In the genomic region with DNA sequence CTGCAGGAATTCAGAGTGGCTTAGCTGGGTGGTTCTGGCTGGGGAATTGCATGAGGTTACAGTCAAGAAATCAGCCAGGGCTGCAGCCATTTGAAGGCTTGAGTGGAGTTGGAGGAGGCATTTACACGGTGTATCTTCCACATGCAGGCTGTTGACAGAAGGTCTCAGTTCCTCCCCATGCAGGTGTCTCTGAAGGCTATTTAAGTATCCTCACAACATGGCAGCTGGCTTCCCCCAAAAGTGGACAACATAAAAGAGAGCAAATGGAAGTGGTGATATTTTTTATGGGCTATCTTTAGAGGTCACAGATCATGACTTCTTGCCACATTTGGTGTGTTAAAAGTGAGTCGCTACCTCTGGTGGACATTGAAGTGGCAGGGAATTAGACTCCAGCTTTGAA, we compare ENCODE assay signal across 31 cellular contexts.
"Had no signal": no experiment of that assay in that cellular context is flagged by ENCODE, and none has a peak within 500 bp of the region (broad histone marks: within the 10 kb centered on the region; RNA-seq: fewer than 3 reads in every experiment).

No MANE protein-coding gene starts in this region.

- H3K27ac ChIP-seq: ascending aorta, breast epithelium, cardiac muscle cell, colonic mucosa, epithelial cell of prostate, esophagus squamous epithelium, gastroesophageal sphincter, heart right ventricle, hepatocyte, VCaP had no signal

- H3K4me3 Mint-ChIP-seq: activated CD4-positive, alpha-beta memory T cell treated with anti-CD3 and anti-CD28 coated beads, Interleukin-2, amount 10 ng/mL, durations not matched to agents 7 days and 5 days; activated CD4-positive, alpha-beta T cell treated with anti-CD3 and anti-CD28 coated beads, Interleukin-2, amount 10 ng/mL, durations not matched to agents 7 days and 5 days; activated naive CD4-positive, alpha-beta T cell treated with anti-CD3 and anti-CD28 coated beads, Interleukin-2, amount 50 U/mL, for 24 hours; activated naive CD8-positive, alpha-beta T cell treated with anti-CD3 and anti-CD28 coated beads for 36 hours; activated T-cell treated with anti-CD3 and anti-CD28 coated beads, Interleukin-2, amount 50 U/mL, for 4 hours; activated T-helper 17 cell treated with anti-CD3 and anti-CD28 coated beads, Interleukin-2, amount 50 U/mL, for 72 hours; brain; WTC11 had no signal

- H3K4me3 ChIP-seq: ascending aorta, breast epithelium, cardiac muscle cell, colonic mucosa, esophagus squamous epithelium, gastroesophageal sphincter, heart right ventricle, hepatocyte had no signal

- ATAC-seq: activated T-cell treated with anti-CD3 and anti-CD28 coated beads, Interleukin-2, amount 50 U/mL, for 4 hours; activated T-helper 17 cell treated with anti-CD3 and anti-CD28 coated beads, Interleukin-2, amount 50 U/mL, for 72 hours; gastroesophageal sphincter; heart right ventricle; WTC11 had no signal

- H3K4me1 Mint-ChIP-seq: activated CD4-positive, alpha-beta memory T cell treated with anti-CD3 and anti-CD28 coated beads, Interleukin-2, amount 10 ng/mL, durations not matched to agents 7 days and 5 days; activated CD4-positive, alpha-beta T cell treated with anti-CD3 and anti-CD28 coated beads, Interleukin-2, amount 10 ng/mL, durations not matched to agents 7 days and 5 days; activated naive CD4-positive, alpha-beta T cell treated with anti-CD3 and anti-CD28 coated beads, Interleukin-2, amount 50 U/mL, for 24 hours; activated naive CD8-positive, alpha-beta T cell treated with anti-CD3 and anti-CD28 coated beads for 36 hours; activated T-helper 17 cell treated with anti-CD3 and anti-CD28 coated beads, Interleukin-2, amount 50 U/mL, for 72 hours had no signal

- H3K36me3 ChIP-seq: ascending aorta, breast epithelium, cardiac muscle cell, colonic mucosa, esophagus squamous epithelium, gastroesophageal sphincter, heart right ventricle had no signal

- H3K4me2 ChIP-seq: hepatocyte had no signal

- H2AFZ ChIP-seq: hepatocyte had no signal

- H3K27ac Mint-ChIP-seq: activated CD4-positive, alpha-beta memory T cell treated with anti-CD3 and anti-CD28 coated beads, Interleukin-2, amount 10 ng/mL, durations not matched to agents 7 days and 5 days; activated CD4-positive, alpha-beta T cell treated with anti-CD3 and anti-CD28 coated beads, Interleukin-2, amount 10 ng/mL, durations not matched to agents 7 days and 5 days; activated naive CD4-positive, alpha-beta T cell treated with anti-CD3 and anti-CD28 coated beads, Interleukin-2, amount 50 U/mL, for 24 hours; activated naive CD8-positive, alpha-beta T cell treated with anti-CD3 and anti-CD28 coated beads for 36 hours; activated T-helper 17 cell treated with anti-CD3 and anti-CD28 coated beads, Interleukin-2, amount 50 U/mL, for 72 hours; brain; WTC11 had no signal

- H3K9me3 Mint-ChIP-seq: activated CD4-positive, alpha-beta memory T cell treated with anti-CD3 and anti-CD28 coated beads, Interleukin-2, amount 10 ng/mL, durations not matched to agents 7 days and 5 days; activated CD4-positive, alpha-beta T cell treated with anti-CD3 and anti-CD28 coated beads, Interleukin-2, amount 10 ng/mL, durations not matched to agents 7 days and 5 days; activated naive CD4-positive, alpha-beta T cell treated with anti-CD3 and anti-CD28 coated beads, Interleukin-2, amount 50 U/mL, for 24 hours; activated naive CD8-positive, alpha-beta T cell treated with anti-CD3 and anti-CD28 coated beads for 36 hours; activated T-cell treated with anti-CD3 and anti-CD28 coated beads, Interleukin-2, amount 50 U/mL, for 4 hours; activated T-helper 17 cell treated with anti-CD3 and anti-CD28 coated beads, Interleukin-2, amount 50 U/mL, for 72 hours; brain; WTC11 had no signal

- H3K9me3 ChIP-seq: ascending aorta, breast epithelium, colonic mucosa, esophagus squamous epithelium, gastroesophageal sphincter, heart right ventricle had no signal

- H3K79me2 ChIP-seq: hepatocyte had no signal

- H3K36me3 Mint-ChIP-seq: activated naive CD4-positive, alpha-beta T cell treated with anti-CD3 and anti-CD28 coated beads, Interleukin-2, amount 50 U/mL, for 24 hours; activated naive CD8-positive, alpha-beta T cell treated with anti-CD3 and anti-CD28 coated beads for 36 hours; brain; WTC11 had no signal

- DNase-seq: activated CD4-positive, alpha-beta memory T cell treated with anti-CD3 and anti-CD28 coated beads, Interleukin-2, amount 10 ng/mL, durations not matched to agents 7 days and 5 days; activated CD4-positive, alpha-beta T cell treated with anti-CD3 and anti-CD28 coated beads for 1 hour; activated CD4-positive, alpha-beta T cell treated with anti-CD3 and anti-CD28 coated beads for 4 hours; activated CD4-positive, alpha-beta T cell treated with anti-CD3 and anti-CD28 coated beads, Interleukin-2, amount 10 ng/mL, durations not matched to agents 7 days and 5 days; activated CD4-positive, alpha-beta T cell treated with anti-CD3 and anti-CD28 coated beads, Interleukin-2, amount 50 U/mL, for 4 hours; activated CD8-positive, alpha-beta memory T cell treated with anti-CD3 and anti-CD28 coated beads, Interleukin-2, amount 50 U/mL, for 48 hours; activated effector memory CD4-positive, alpha-beta T cell treated with Interleukin-2 at 50 U/mL for 16 hours; activated gamma-delta T cell treated with Interleukin-2 at 50 U/mL for 16 hours; activated naive CD4-positive, alpha-beta T cell treated with Interleukin-2 at 50 U/mL for 16 hours; activated naive CD8-positive, alpha-beta T cell treated with anti-CD3 and anti-CD28 coated beads for 36 hours; activated T-cell treated with anti-CD3 and anti-CD28 coated beads for 4 hours; activated T-cell treated with anti-CD3 and anti-CD28 coated beads, Interleukin-2, amount 50 U/mL, for 4 hours; central memory CD4-positive, alpha-beta T cell; cerebellar nuclear complex; colonic mucosa; effector CD8-positive, alpha-beta T cell; esophagus squamous epithelium; foreskin melanocyte; heart right ventricle; T-helper 2 cell had no signal

- H3K4me1 ChIP-seq: ascending aorta, breast epithelium, colonic mucosa, esophagus squamous epithelium, gastroesophageal sphincter had no signal
